10 cellular contexts compared by ENCODE assay signal in genomic region chr2:27766287-27766661, GRCh38. TPM values are rescaled to one million over a fixed set of nuclear protein-coding genes. Genes with fewer than 3 reads are reported as not detected.
A peak's percentile ranks its signal among the peaks of the same experiment; 100 is the strongest.
DNase-seq lines count a peak whose midpoint lies in the region; ATAC-seq and TF ChIP-seq lines count a peak whose summit lies in the region.
"Had no signal": no experiment of that assay in that cellular context is flagged by ENCODE, and none has a peak within 500 bp of the region (broad histone marks: within the 10 kb centered on the region; RNA-seq: fewer than 3 reads in every experiment).

No MANE protein-coding gene starts in this region.

- no peak for TF ChIP-seq EP300 in stomach (IDR thresholded peaks at IDR 0.05)

- H3K4me1 ChIP-seq in adipocyte (ENCODE audit: control insufficient read depth, insufficient read depth, low read length) (peaks cover 29% of the 10 kb centered on the region), right lobe of liver (peaks cover 0 to 32% (median 16%) of the 10 kb centered on the region in 4 donors), stomach (peaks cover 35 to 53% (median 40%) of the 10 kb centered on the region in 4 donors)

- H3K9me3 ChIP-seq in adipocyte (ENCODE audit: control insufficient read depth, low read length): no peaks in the 10 kb centered on the region
- H3K9me3 ChIP-seq in right lobe of liver: no peaks in the 10 kb centered on the region
- H3K9me3 ChIP-seq in stomach: no peaks in the 10 kb centered on the region

- H3K4me3 ChIP-seq in adipocyte (ENCODE audit: low read length): peak overlapping the region; percentile 66
- peak overlapping the region in 2 of 3 donors; percentile 25 to 51 for H3K4me3 ChIP-seq in right lobe of liver
- peak overlapping the region; percentile 32 to 37 (median 34) for H3K4me3 ChIP-seq in stomach

- no peaks in the 10 kb centered on the region for H3K9me3 Mint-ChIP-seq in activated T-cell treated with anti-CD3 and anti-CD28 coated beads, Interleukin-2, amount 50 U/mL, for 72 hours
- H3K9me3 Mint-ChIP-seq: activated B cell treated with CpG ODN at 0.5 μM for 24 hours had no signal

- WGBS in right lobe of liver (ENCODE audit: insufficient coverage, low coverage, low lambda C conversion rate, missing lambda C conversion rate): no CpG with 5 or more reads among the region's 2 CpGs
- 42 to 76% (median 49%) methylated on average over 2 of the region's 2 CpGs for WGBS in stomach, 5 donors

- H3K27ac ChIP-seq in right lobe of liver (peak overlapping the region in 2 of 3 donors; percentile 19 to 64), stomach (peak overlapping the region; percentile 75 to 83 (median 81))

- no peak for DNase-seq in activated T-cell treated with anti-CD3 and anti-CD28 coated beads, Interleukin-2, amount 50 U/mL, for 72 hours
- DNase-seq in activated T-cell treated with anti-CD3 and anti-CD28 coated beads, Interleukin-2, amount 50 U/mL, for 1 hour: no peak
- no peak for DNase-seq in adipocyte (ENCODE audit: low read depth)
- no peak for DNase-seq in right lobe of liver
- no peak for DNase-seq in stomach
- no peak for DNase-seq in NCI-H82 (lab: John Stamatoyannopoulos, UW)
- DNase-seq in NCI-H128 (lab: John Stamatoyannopoulos, UW; ENCODE audit: unreplicated experiment): no peak
- no peak for DNase-seq in activated CD4-positive, alpha-beta T cell treated with anti-CD3 and anti-CD28 coated beads, Interleukin-2, amount 50 U/mL, for 48 hours
- DNase-seq: activated B cell treated with CpG ODN at 0.5 μM for 24 hours, NCI-H345 had no signal

- no peaks in the 10 kb centered on the region for H3K36me3 Mint-ChIP-seq in activated T-cell treated with anti-CD3 and anti-CD28 coated beads, Interleukin-2, amount 50 U/mL, for 72 hours (ENCODE audit: insufficient read depth in 2 of 2)

- H3K4me1 Mint-ChIP-seq in activated T-cell treated with anti-CD3 and anti-CD28 coated beads, Interleukin-2, amount 50 U/mL, for 72 hours (ENCODE audit: low read depth): peaks cover 19% of the 10 kb centered on the region

- no peaks in the 10 kb centered on the region for H3K27me3 Mint-ChIP-seq in activated T-cell treated with anti-CD3 and anti-CD28 coated beads, Interleukin-2, amount 50 U/mL, for 72 hours (ENCODE audit: low read depth)

- H3K27ac Mint-ChIP-seq in activated T-cell treated with anti-CD3 and anti-CD28 coated beads, Interleukin-2, amount 50 U/mL, for 72 hours: no peak overlapping the region
- H3K27ac Mint-ChIP-seq: activated B cell treated with CpG ODN at 0.5 μM for 24 hours had no signal

- ATAC-seq in activated T-cell treated with anti-CD3 and anti-CD28 coated beads, Interleukin-2, amount 50 U/mL, for 72 hours (replicated peaks in 1 of 2): no peak
- no peak for ATAC-seq in right lobe of liver

- no peak for TF ChIP-seq POLR2A in right lobe of liver (IDR thresholded peaks at IDR 0.05)
- no peak for TF ChIP-seq POLR2A in stomach (IDR thresholded peaks at IDR 0.05)

- no peak overlapping the region for H3K9ac ChIP-seq in adipocyte (ENCODE audit: low read length)

- no peak for TF ChIP-seq CTCF in right lobe of liver (IDR thresholded peaks at IDR 0.05)
- TF ChIP-seq CTCF in stomach (IDR thresholded peaks at IDR 0.05): no peak

- H3K27me3 ChIP-seq in adipocyte (replicated peaks; ENCODE audit: control insufficient read depth, insufficient read depth, low read length) (no peaks in the 10 kb centered on the region), right lobe of liver (no peaks in the 10 kb centered on the region), stomach (no peaks in the 10 kb centered on the region)

- peak overlapping the region; percentile 48 to 57 for H3K4me3 Mint-ChIP-seq in activated T-cell treated with anti-CD3 and anti-CD28 coated beads, Interleukin-2, amount 50 U/mL, for 72 hours

- no peaks in the 10 kb centered on the region for H3K36me3 ChIP-seq in adipocyte (ENCODE audit: control insufficient read depth, insufficient read depth, low read length, severe bottlenecking)
- no peaks in the 10 kb centered on the region for H3K36me3 ChIP-seq in right lobe of liver
- no peaks in the 10 kb centered on the region for H3K36me3 ChIP-seq in stomach

- intact Hi-C loops in right lobe of liver (cut with DNase I) (no loop called here), stomach (cut with DNase I; ENCODE audit: low total_unique reads) (no loop called here)

RNA-seq across cellular contexts. Expression of gene MRPL33, which starts 5.2 kb away (rescaled TPM):
- 10 to 100 TPM; 61.3 to 68.1 TPM for total RNA-seq in activated T-cell treated with anti-CD3 and anti-CD28 coated beads, Interleukin-2, amount 50 U/mL, for 72 hours
- total RNA-seq in right lobe of liver: 10 to 100 TPM; 28.9 to 63.4 (median 36.0) TPM
- total RNA-seq in stomach: 100 to 1,000 TPM in 2 of 5 donors, 10 to 100 TPM in 2, 1 to 10 TPM in 1; 8.2 to 226 (median 25.5) TPM
- polyA plus RNA-seq in stomach: 100 to 1,000 TPM; 149 to 268 (median 193) TPM
